ENCODE assay signal across 8 cellular contexts in the genomic region with DNA sequence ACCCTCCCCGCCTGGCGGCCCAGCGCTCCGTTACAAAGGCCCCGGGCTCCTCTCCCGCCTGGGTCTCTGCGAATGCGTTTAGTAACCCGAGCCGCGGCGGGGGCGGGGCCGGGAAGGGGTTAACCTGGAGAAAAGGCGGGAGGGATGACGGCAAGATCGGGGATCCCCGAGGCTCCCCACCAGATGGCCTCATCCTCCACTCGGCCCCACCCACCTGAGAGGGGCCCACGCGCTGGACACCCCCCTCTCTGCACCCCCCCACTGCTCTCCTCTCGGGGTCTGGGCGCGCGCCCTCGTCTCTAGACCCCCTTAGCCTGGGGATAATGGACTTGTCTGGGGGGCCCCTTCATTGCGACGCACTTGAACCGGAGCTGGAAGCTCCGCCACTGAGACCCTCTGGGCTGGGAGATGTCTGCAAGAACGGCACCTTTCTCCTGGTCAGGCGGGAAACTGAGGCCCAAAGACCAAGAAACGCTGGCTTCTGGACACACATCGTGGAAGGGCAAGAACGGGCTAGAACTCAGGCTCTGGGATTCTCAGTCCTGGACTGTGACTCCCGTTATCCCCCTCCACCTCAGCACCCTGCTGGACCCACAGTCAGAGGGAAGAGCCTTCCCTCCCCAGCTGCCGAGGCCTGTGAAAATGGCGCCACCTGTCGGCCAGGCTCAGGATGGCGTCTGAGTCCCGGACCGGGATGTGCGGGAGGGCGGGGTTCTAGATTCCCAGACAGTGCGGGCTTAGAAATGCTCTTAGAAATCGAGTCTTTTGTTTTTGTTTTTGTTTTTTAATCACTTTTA. TPM values are rescaled to one million over a fixed set of nuclear protein-coding genes. Genes with fewer than 3 reads are reported as not detected.
A peak's percentile ranks its signal among the peaks of the same experiment; 100 is the strongest.
DNase-seq lines count a peak whose midpoint lies in the region; ATAC-seq, FAIRE-seq and TF ChIP-seq lines count a peak whose summit lies in the region.

No MANE protein-coding gene starts in this region.

- peak; percentile 55 to 59 for DNase-seq in AML-193 (lab: John Stamatoyannopoulos, UW)
- DNase-seq in HCEC 1CT, result peak; percentile 75
- DNase-seq in NCI-H446 (lab: John Stamatoyannopoulos, UW), result peak; percentile 84 to 91
- peak; percentile 68 for DNase-seq in activated CD4-positive, CD25-positive, alpha-beta regulatory T cell treated with anti-CD3 and anti-CD28 coated beads, Interleukin-2, amount 50 U/mL, for 16 hours (ENCODE audit: low read depth, low spot score)
- peak in 56 of 61 donors; percentile 35 to 87 (median 68) for DNase-seq in caudate nucleus (lab: John Stamatoyannopoulos, UW)
- no peak for DNase-seq in keratinocyte (ENCODE audit: low read depth, low spot score)
- peak; percentile 81 to 82 for DNase-seq in stimulated activated CD4-positive, alpha-beta T cell treated with anti-CD3 and anti-CD28 coated beads, Interleukin-1b, Interleukin-23, amount 100 ng/mL, for 4 hours (ENCODE audit: low read depth in 2 of 2)

- H3K36me3 ChIP-seq in keratinocyte (ENCODE audit: control insufficient read depth in 2 of 2, extremely low read depth in 1 of 2, insufficient read depth in 2 of 2, low read length in 2 of 2), result no peaks in the 10 kb centered on the region

- no peaks in the 10 kb centered on the region for H4K20me1 ChIP-seq in keratinocyte (ENCODE audit: control insufficient read depth, extremely low read depth, insufficient read depth, low read length)

- no peaks in the 10 kb centered on the region for H3K9me1 ChIP-seq in keratinocyte (ENCODE audit: control insufficient read depth, extremely low read depth, insufficient read depth, low read length)

- H3K27ac ChIP-seq in caudate nucleus (ENCODE audit: low read depth, low read length), result no peak overlapping the region
- H3K27ac ChIP-seq in keratinocyte (ENCODE audit: control insufficient read depth, insufficient read depth, low read length), result no peak overlapping the region

- peak; percentile 64 for FAIRE-seq in keratinocyte (lab: Jason Lieb, UNC)

- no peaks in the 10 kb centered on the region for H3K79me2 ChIP-seq in keratinocyte (ENCODE audit: control insufficient read depth, insufficient read depth, low read length)

- H3K4me2 ChIP-seq in keratinocyte (ENCODE audit: control insufficient read depth, extremely low read depth, insufficient read depth, low read depth, low read length), result peak overlapping the region; percentile 73

- peak; percentile 95 to 99 (median 95) for TF ChIP-seq CTCF in keratinocyte (optimal IDR thresholded peaks at IDR 0.05 in 1 of 3, IDR thresholded peaks at IDR 0.05 in 1 of 3, conservative IDR thresholded peaks at IDR 0.05 in 1 of 3; ENCODE audit: extremely low read depth in 1 of 3, insufficient read depth in 2 of 3, low read length in 3 of 3)

- no peak for ATAC-seq in HG03460 (IDR thresholded peaks at IDR 0.05; ENCODE audit: unreplicated experiment)

- peak overlapping the region in 2 of 3 experiments; percentile 20 to 48 for H3K4me3 ChIP-seq in keratinocyte (ENCODE audit: control insufficient read depth in 2 of 3, extremely low read depth in 1 of 3, insufficient read depth in 2 of 3, low read depth in 1 of 3, low read length in 3 of 3)

- peaks cover 41% of the 10 kb centered on the region for H3K27me3 ChIP-seq in keratinocyte (ENCODE audit: control insufficient read depth, extremely low read depth, insufficient read depth, low read length)

- dilution Hi-C loops in keratinocyte (cut with MboI; ENCODE audit: extremely low pct_ligation_motif_present, low sequenced_read_pairs), result no loop called here

- peaks cover 38% of the 10 kb centered on the region for H3K4me1 ChIP-seq in keratinocyte (ENCODE audit: control insufficient read depth, extremely low read depth, insufficient read depth, low read length)

- H3K9ac ChIP-seq in keratinocyte (ENCODE audit: control insufficient read depth, extremely low read depth, insufficient read depth, low read length), result peak overlapping the region; percentile 15

- peak overlapping the region; percentile 33 for H2AFZ ChIP-seq in keratinocyte (ENCODE audit: control insufficient read depth, low read length)

- H3K9me3 ChIP-seq in keratinocyte (ENCODE audit: control insufficient read depth, low read depth, low read length), result no peaks in the 10 kb centered on the region

RNA-seq across cellular contexts. Expression of gene LTBP4, which starts 2.9 kb away (rescaled TPM):
- 25.9 to 48.0 TPM (median 29.6 TPM) in 3 replicates for polyA plus RNA-seq in keratinocyte
- polyA plus RNA-seq in keratinocyte (2011; ENCODE audit: low read depth), result 18.4 TPM
- 16.2 and 40.9 TPM in 2 replicates for polyA plus RNA-seq in keratinocyte (2011; cell fraction: cytosol; rRNA removed)
- 171 and 248 TPM in 2 replicates for polyA plus RNA-seq in keratinocyte (2011; cell fraction: nucleus; rRNA removed)
- 67.3 and 104 TPM in 2 replicates for polyA plus RNA-seq in keratinocyte (2012; ENCODE audit: low replicate concordance)
- 23.7 to 113 TPM (median 33.0 TPM) in 3 replicates for polyA minus RNA-seq in keratinocyte
- polyA minus RNA-seq in keratinocyte (2011; cell fraction: cytosol; rRNA and poly(A)+ RNA removed), result 63.9 TPM
- 56.5 and 60.9 TPM in 2 replicates for polyA minus RNA-seq in keratinocyte (2011; cell fraction: nucleus; rRNA and poly(A)+ RNA removed)

RNA-seq across cellular contexts. Expression of gene SHKBP1, which starts 21.6 kb away (rescaled TPM):
- 20.2 to 41.3 TPM (median 27.2 TPM) in 3 replicates for polyA plus RNA-seq in keratinocyte
- 27.1 TPM for polyA plus RNA-seq in keratinocyte (2011; ENCODE audit: low read depth)
- 25.3 and 42.4 TPM in 2 replicates for polyA plus RNA-seq in keratinocyte (2011; cell fraction: cytosol; rRNA removed)
- polyA plus RNA-seq in keratinocyte (2011; cell fraction: nucleus; rRNA removed), result 36.2 and 53.8 TPM in 2 replicates
- 45.0 and 60.3 TPM in 2 replicates for polyA plus RNA-seq in keratinocyte (2012; ENCODE audit: low replicate concordance)
- 50.2 to 86.6 TPM (median 52.0 TPM) in 3 replicates for polyA minus RNA-seq in keratinocyte
- polyA minus RNA-seq in keratinocyte (2011; cell fraction: cytosol; rRNA and poly(A)+ RNA removed), result 144 TPM
- polyA minus RNA-seq in keratinocyte (2011; cell fraction: nucleus; rRNA and poly(A)+ RNA removed), result 31.9 and 39.0 TPM in 2 replicates
